In genomic region chr9:133348763-133349573, GRCh38 we compare ENCODE assay signal across 8 cellular contexts. TPM values are rescaled to one million over a fixed set of nuclear protein-coding genes. Genes with fewer than 3 reads are reported as not detected.
DNase-seq lines count a peak whose midpoint lies in the region; ATAC-seq and TF ChIP-seq lines count a peak whose summit lies in the region.

No MANE protein-coding gene starts in this region.

- no peaks in the 10 kb centered on the region for H3K27me3 ChIP-seq in iPS DF 6.9 (ENCODE audit: control insufficient read depth, insufficient read depth, low read length)
- no peaks in the 10 kb centered on the region for H3K27me3 ChIP-seq in spleen (replicated peaks in 1 of 7)

- H3K27ac ChIP-seq in HEK293 (ENCODE audit: extremely low read depth, low read depth, low read length) (peak overlapping the region; percentile 100), iPS DF 6.9 (ENCODE audit: low read length) (no peak overlapping the region), spleen (peak overlapping the region; percentile 89 to 95 (median 94))

- H3K4me1 ChIP-seq in HEK293 (ENCODE audit: control insufficient read depth, insufficient read depth, low read length) (no peaks in the 10 kb centered on the region), iPS DF 6.9 (ENCODE audit: control insufficient read depth, insufficient read depth, low read length) (peaks cover 2% of the 10 kb centered on the region; the same call in 1 of the 2 replicates), spleen (peaks cover 20 to 84% (median 40%) of the 10 kb centered on the region in 6 donors)

- H3K36me3 ChIP-seq in HEK293 (ENCODE audit: control insufficient read depth in 2 of 2, insufficient read depth in 1 of 2, low read length in 2 of 2): peaks cover 14 to 82% of the 10 kb centered on the region in 2 experiments
- peaks cover 53% of the 10 kb centered on the region for H3K36me3 ChIP-seq in iPS DF 6.9 (ENCODE audit: control insufficient read depth, insufficient read depth, low read length)
- peaks cover 8 to 74% (median 68%) of the 10 kb centered on the region in 6 donors for H3K36me3 ChIP-seq in spleen

- TF ChIP-seq CTCF in HEK293 (tag by site-specific recombination; IDR thresholded peaks at IDR 0.05) (no peak), spleen (IDR thresholded peaks at IDR 0.05 in 8 of 11, conservative IDR thresholded peaks at IDR 0.05 in 3 of 11) (no peak)
- TF ChIP-seq CTCF in activated CD8-positive, alpha-beta T cell treated with anti-CD3 and anti-CD28 coated beads for 36 hours (IDR thresholded peaks at IDR 0.05): no peak

- WGBS in iPS DF 6.9 (ENCODE audit: insufficient coverage, insufficient read length): no CpG with 5 or more reads among the region's 23 CpGs
- WGBS in spleen, 5 donors: 17 to 23% (median 19%) methylated on average over 23 of the region's 23 CpGs

- peaks cover 44% of the 10 kb centered on the region for H3K4me1 Mint-ChIP-seq in activated CD8-positive, alpha-beta T cell treated with anti-CD3 and anti-CD28 coated beads for 36 hours (ENCODE audit: low read depth)

- CTCF ChIA-PET in HEK293 (lab: Yijun Ruan, JAX): interaction anchor here (0.6 to 1.1 kb wide), 3 partner anchors 78 to 168 kb away, joined by 3 to 4 read pairs (median 3); no protein-coding TSS in a partner anchor
- CTCF ChIA-PET in activated CD8-positive, alpha-beta T cell treated with anti-CD3 and anti-CD28 coated beads for 36 hours (lab: Charles Lee): interaction anchor here (1.0 to 2.5 kb wide), 5 partner anchors 8 to 28 kb away, joined by 3 to 11 read pairs (median 5); partner anchors contain the start of genes SURF1 and SURF2

- intact Hi-C loops in activated CD8-positive, alpha-beta T cell treated with anti-CD3 and anti-CD28 coated beads for 36 hours (cut with micrococcal nuclease): no loop called here
- intact Hi-C loops in spleen (cut with DNase I; ENCODE audit: low total_unique reads): no loop called here

- no peaks in the 10 kb centered on the region for H3K9me3 Mint-ChIP-seq in activated CD8-positive, alpha-beta T cell treated with anti-CD3 and anti-CD28 coated beads for 36 hours

- H3K4me3 Mint-ChIP-seq in activated CD8-positive, alpha-beta T cell treated with anti-CD3 and anti-CD28 coated beads for 36 hours: peak overlapping the region; percentile 98

- no peak for DNase-seq in activated CD8-positive, alpha-beta T cell treated with anti-CD3 and anti-CD28 coated beads for 36 hours
- DNase-seq in iPS DF 6.9 (ENCODE audit: low read depth, low spot score) (no peak), spleen (no peak), amniotic stem cell (lab: John Stamatoyannopoulos, UW) (no peak), NCI-H2171 treated with DMSO at 0.1 percent for 48 hours (lab: John Stamatoyannopoulos, UW) (no peak), C1 segment of cervical spinal cord (lab: John Stamatoyannopoulos, UW) (no peak), D341Med (ENCODE audit: low spot score) (no peak)

- H3K27ac Mint-ChIP-seq in activated CD8-positive, alpha-beta T cell treated with anti-CD3 and anti-CD28 coated beads for 36 hours: peak overlapping the region; percentile 99

- H3K9me3 ChIP-seq in HEK293 (ENCODE audit: control insufficient read depth, insufficient read depth, low read depth, low read length) (no peaks in the 10 kb centered on the region), iPS DF 6.9 (ENCODE audit: control insufficient read depth, insufficient read depth, low read length) (no peaks in the 10 kb centered on the region), spleen (no peaks in the 10 kb centered on the region)

- POLR2A ChIA-PET in HEK293 (lab: Yijun Ruan, JAX): interaction anchor here (1.2 to 6.0 kb wide), 19 partner anchors 9 to 318 kb away, joined by 3 to 89 read pairs (median 12); partner anchors contain the start of genes GTF3C5, SLC2A6, STKLD1 and SURF1
- POLR2A ChIA-PET in activated CD8-positive, alpha-beta T cell treated with anti-CD3 and anti-CD28 coated beads for 36 hours (lab: Charles Lee): interaction anchor here (0.6 to 28.8 kb wide), 10 partner anchors 0 to 201 kb away, joined by 3 to 872 read pairs (median 6); partner anchors contain the start of genes CACFD1, MED22, RPL7A and STKLD1

- TF ChIP-seq POLR2A in spleen (IDR thresholded peaks at IDR 0.05): no peak

- H3K36me3 Mint-ChIP-seq in activated CD8-positive, alpha-beta T cell treated with anti-CD3 and anti-CD28 coated beads for 36 hours (ENCODE audit: low read depth): peaks cover 68% of the 10 kb centered on the region

- H3K27me3 Mint-ChIP-seq in activated CD8-positive, alpha-beta T cell treated with anti-CD3 and anti-CD28 coated beads for 36 hours: no peaks in the 10 kb centered on the region

- peak overlapping the region; percentile 91 for H3K4me3 ChIP-seq in HEK293 (ENCODE audit: low read depth, low read length)
- H3K4me3 ChIP-seq in iPS DF 6.9 (ENCODE audit: low read length): peak overlapping the region; percentile 99
- H3K4me3 ChIP-seq in spleen: peak overlapping the region; percentile 66 to 100 (median 88)

- ATAC-seq in activated CD8-positive, alpha-beta T cell treated with anti-CD3 and anti-CD28 coated beads for 36 hours: no peak

TF ChIP-seq in HEK293, 187 proteins besides CTCF, POLR2A, EP300 and RAD21 (continues in another document):
- TF ChIP-seq KLF16 (tag by site-specific recombination; IDR thresholded peaks at IDR 0.05) (no peak; the same call in 1 of the 2 replicates), ZSCAN18 (tag by site-specific recombination; IDR thresholded peaks at IDR 0.05) (no peak), ZNF785 (tag by site-specific recombination; IDR thresholded peaks at IDR 0.05) (no peak), REPIN1 (tag by site-specific recombination; IDR thresholded peaks at IDR 0.05; ENCODE audit: low read depth) (no peak), ZNF692 (tag by site-specific recombination; IDR thresholded peaks at IDR 0.05) (no peak), ZNF2 (tag by site-specific recombination; IDR thresholded peaks at IDR 0.05) (0 out of 2 replicates have a peak, but pooled peaks have one; percentile 34), ZNF274 (IDR thresholded peaks at IDR 0.05; ENCODE audit: low read length) (no peak), ZNF274 (tag by site-specific recombination; IDR thresholded peaks at IDR 0.05; ENCODE audit: borderline replicate concordance) (no peak), SALL2 (tag by site-specific recombination; IDR thresholded peaks at IDR 0.05; ENCODE audit: borderline replicate concordance) (no peak), PRDM4 (tag by site-specific recombination; IDR thresholded peaks at IDR 0.05) (no peak)

RNA-seq across cellular contexts. Expression of gene RPL7A, which starts 0.9 kb away (rescaled TPM):
- total RNA-seq in activated CD8-positive, alpha-beta T cell treated with anti-CD3 and anti-CD28 coated beads for 36 hours: 1,000 to 10,000 TPM; 3,479 to 3,507 TPM
- 1,000 to 10,000 TPM; 1,381 to 1,842 (median 1,641) TPM for total RNA-seq in spleen
- 1,000 to 10,000 TPM; 3,611 to 6,342 (median 5,850) TPM for polyA plus RNA-seq in spleen

RNA-seq across cellular contexts. Expression of gene MED22, which starts 1.0 kb away (rescaled TPM):
- total RNA-seq in activated CD8-positive, alpha-beta T cell treated with anti-CD3 and anti-CD28 coated beads for 36 hours: 10 to 100 TPM; 23.4 to 29.0 TPM
- total RNA-seq in spleen: 10 to 100 TPM; 26.4 to 33.7 (median 30.0) TPM
- polyA plus RNA-seq in spleen: 10 to 100 TPM; 13.3 to 23.1 (median 18.8) TPM

RNA-seq across cellular contexts. Expression of gene SURF1, which starts 7.3 kb away (rescaled TPM):
- total RNA-seq in activated CD8-positive, alpha-beta T cell treated with anti-CD3 and anti-CD28 coated beads for 36 hours: 10 to 100 TPM; 22.1 to 25.3 TPM
- 10 to 100 TPM; 31.4 to 37.7 (median 35.6) TPM for total RNA-seq in spleen
- 10 to 100 TPM; 72.0 to 75.6 (median 72.5) TPM for polyA plus RNA-seq in spleen

RNA-seq across cellular contexts. Expression of gene SURF2, which starts 7.4 kb away (rescaled TPM):
- total RNA-seq in activated CD8-positive, alpha-beta T cell treated with anti-CD3 and anti-CD28 coated beads for 36 hours: 10 to 100 TPM; 14.6 to 21.5 TPM
- total RNA-seq in spleen: 10 to 100 TPM in 5 of 7 donors, 1 to 10 TPM in 2; 6.5 to 19.9 (median 12.4) TPM
- polyA plus RNA-seq in spleen: 10 to 100 TPM; 31.4 to 32.6 (median 31.5) TPM

RNA-seq across cellular contexts. Expression of gene SURF6, which starts 13.0 kb away (rescaled TPM):
- total RNA-seq in activated CD8-positive, alpha-beta T cell treated with anti-CD3 and anti-CD28 coated beads for 36 hours: 10 to 100 TPM; 24.9 to 28.3 TPM
- total RNA-seq in spleen: 10 to 100 TPM; 13.2 to 20.0 (median 17.0) TPM
- polyA plus RNA-seq in spleen: 10 to 100 TPM; 13.2 to 28.6 (median 17.4) TPM
